Comparison of ENCODE assay signal across 18 cellular contexts in genomic region chr3:5278666-5279065, GRCh38.
"Had no signal": no experiment of that assay in that cellular context is flagged by ENCODE, and none has a peak within 500 bp of the region (broad histone marks: within the 10 kb centered on the region; RNA-seq: fewer than 3 reads in every experiment).

No MANE protein-coding gene starts in this region.

- H3K4me2 ChIP-seq: hepatocyte had no signal

- ATAC-seq: left lobe of liver; mucosa of descending colon; naive thymus-derived CD8-positive, alpha-beta T cell; stimulated activated naive B cell treated with anti-CD40 and anti-IgM and Interleukin-4, amounts not matched to agents 10 μg/mL and 1 μg/mL and 100 μg/mL, for 72 hours; stimulated activated naive CD8-positive, alpha-beta T cell treated with anti-CD3 and anti-CD28 coated beads, Interleukin-15, amount 100 ng/mL, for 72 hours had no signal

- H3K4me1 ChIP-seq: colonic mucosa, right atrium auricular region, sigmoid colon, testis, tibial nerve had no signal

- H3K27ac ChIP-seq: colonic mucosa, hepatocyte, neutrophil, right atrium auricular region, sigmoid colon, skin epidermis, testis, tibial nerve had no signal

- H3K36me3 ChIP-seq: colonic mucosa, neutrophil, right atrium auricular region, sigmoid colon, tibial nerve had no signal

- H3K9me3 ChIP-seq: colonic mucosa, neutrophil, testis had no signal

- H3K79me2 ChIP-seq: hepatocyte had no signal

- H3K4me3 ChIP-seq: colonic mucosa, hepatocyte, mucosa of descending colon, right atrium auricular region, sigmoid colon, skin epidermis, testis, tibial nerve had no signal

- H3K27me3 ChIP-seq: colonic mucosa, hepatocyte, neutrophil, right atrium auricular region, sigmoid colon, testis, tibial nerve had no signal

- H2AFZ ChIP-seq: hepatocyte had no signal

- DNase-seq: colonic mucosa; dermis blood vessel endothelial cell; foreskin melanocyte; head of caudate nucleus; mucosa of descending colon; naive thymus-derived CD8-positive, alpha-beta T cell; sigmoid colon; stimulated activated CD4-positive, alpha-beta T cell treated with anti-CD3 and anti-CD28 coated beads, Interleukin-2, amount 100 ng/mL, for 24 hours; stimulated activated CD4-positive, alpha-beta T cell treated with anti-CD3 and anti-CD28 coated beads, Interleukin-4, amount 100 ng/mL, for 4 hours; stimulated activated naive B cell treated with anti-CD40 and anti-IgM and Interleukin-4, amounts not matched to agents 10 μg/mL and 1 μg/mL and 100 μg/mL, for 72 hours; stimulated activated naive CD8-positive, alpha-beta T cell treated with anti-CD3 and anti-CD28 coated beads, Interleukin-15, amount 100 ng/mL, for 72 hours; testis had no signal
